ENCODE assay signal across 24 cellular contexts in genomic region chr10:78894841-78895195, GRCh38.
DNase-seq lines count a peak whose midpoint lies in the region; ATAC-seq, FAIRE-seq and TF ChIP-seq lines count a peak whose summit lies in the region.
"Had no signal": no experiment of that assay in that cellular context is flagged by ENCODE, and none has a peak within 500 bp of the region (broad histone marks: within the 10 kb centered on the region; RNA-seq: fewer than 3 reads in every experiment).

No MANE protein-coding gene starts in this region.

- peak; percentile 7 for DNase-seq in COR-L47 (lab: John Stamatoyannopoulos, UW)
- DNase-seq in LNCaP clone FGC (ENCODE audit: low read depth), result peak; percentile 14
- DNase-seq in ecto neural progenitor cell (ENCODE audit: low spot score), result peak; percentile 33
- peak; percentile 6 for DNase-seq in mucosa of gallbladder (ENCODE audit: low spot score)
- DNase-seq in cortex of kidney (lab: John Stamatoyannopoulos, UW), result no peak
- no peak for DNase-seq in GM19239 (ENCODE audit: insufficient read length, low spot score)
- no peak for DNase-seq in globus pallidus (ENCODE audit: low spot score)
- DNase-seq: activated CD4-positive, alpha-beta T cell treated with anti-CD3 and anti-CD28 coated beads for 4 hours; activated CD8-positive, alpha-beta T cell treated with anti-CD3 and anti-CD28 coated beads, Interleukin-2, amount 10 ng/mL, durations not matched to agents 7 days and 5 days; amniotic stem cell; brain microvascular endothelial cell; effector CD8-positive, alpha-beta T cell; GDM1; naive B cell; NCI-H1092 treated with DMSO at 0.1 percent for 48 hours; NCI-H2029 treated with DMSO at 0.1 percent for 48 hours; NCI-H774; SIG-M5; stimulated activated CD4-positive, alpha-beta T cell treated with anti-CD3 and anti-CD28 coated beads, Interleukin-15, amount 100 ng/mL, for 24 hours; T-helper 9 cell; trophoblast cell had no signal

- FAIRE-seq in GM19239 (lab: Jason Lieb, UNC), result no peak
- FAIRE-seq: RCC 7860 had no signal

- no peak for ATAC-seq in HG02763 (IDR thresholded peaks at IDR 0.05; ENCODE audit: unreplicated experiment)
- ATAC-seq: activated CD8-positive, alpha-beta T cell treated with anti-CD3 and anti-CD28 coated beads, Interleukin-2, amount 10 ng/mL, durations not matched to agents 7 days and 5 days; stimulated activated effector memory CD8-positive, alpha-beta T cell treated with anti-CD3 and anti-CD28 coated beads, Interleukin-12 subunit alpha, Interleukin-12 subunit beta, amount 100 ng/mL, for 72 hours had no signal

- H3K4me3 ChIP-seq in LNCaP clone FGC (ENCODE audit: low read depth, low read length), result no peak overlapping the region

- TF ChIP-seq CTCF in LNCaP clone FGC (IDR thresholded peaks at IDR 0.05; ENCODE audit: control insufficient read depth, extremely low read depth, insufficient read depth), result no peak

Comparison
In these comparisons a context has a peak if more than half of its experiments do, and no peak if none do; other contexts are left out.
1. DNase-seq: peak in COR-L47 (single experiment), LNCaP clone FGC (single experiment), ecto neural progenitor cell (single experiment) and mucosa of gallbladder (single experiment); none in cortex of kidney (single experiment), GM19239 (single experiment) and globus pallidus (single experiment).